8 cellular contexts compared by ENCODE assay signal in genomic region chr2:76599732-76600368, GRCh38.
A peak's percentile ranks its signal among the peaks of the same experiment; 100 is the strongest.
DNase-seq lines count a peak whose midpoint lies in the region; ATAC-seq and TF ChIP-seq lines count a peak whose summit lies in the region.

No MANE protein-coding gene starts in this region.

- no peak overlapping the region for H3K4me3 ChIP-seq in foreskin fibroblast (ENCODE audit: low read depth in 1 of 2, low read length in 2 of 2)
- no peak overlapping the region for H3K4me3 ChIP-seq in osteoblast (ENCODE audit: insufficient read depth, low read length)

- no peaks in the 10 kb centered on the region for H4K20me1 ChIP-seq in osteoblast (ENCODE audit: insufficient read depth, low read length)

- no peaks in the 10 kb centered on the region for H3K9me3 ChIP-seq in osteoblast (ENCODE audit: low read depth, low read length)

- intact Hi-C loops in activated CD4-positive, alpha-beta memory T cell treated with anti-CD3 and anti-CD28 coated beads for 36 hours (cut with micrococcal nuclease): loop anchor here (5.0 kb wide), 1 partner anchor 403 kb away; no protein-coding TSS in a partner anchor

- no peaks in the 10 kb centered on the region for H3K27me3 Mint-ChIP-seq in activated CD4-positive, alpha-beta memory T cell treated with anti-CD3 and anti-CD28 coated beads for 36 hours

- H3K9me3 Mint-ChIP-seq in activated CD4-positive, alpha-beta memory T cell treated with anti-CD3 and anti-CD28 coated beads for 36 hours: peaks cover 24% of the 10 kb centered on the region

- peak in 9 of 14 donors; percentile 1 to 42 (median 22) for DNase-seq in C1 segment of cervical spinal cord (lab: John Stamatoyannopoulos, UW)
- DNase-seq in NCI-H146 treated with DMSO at 0.1 percent for 48 hours (lab: John Stamatoyannopoulos, UW; ENCODE audit: unreplicated experiment): peak; percentile 84
- peak; percentile 76 for DNase-seq in SKM-1 treated with dmso at 0.1 percent for 144 hours (lab: John Stamatoyannopoulos, UW; ENCODE audit: unreplicated experiment)
- DNase-seq in foreskin fibroblast: peak in 1 of 2 donors; percentile 0
- DNase-seq in osteoblast (ENCODE audit: insufficient read length, low spot score, missing footprints): peak; percentile 52
- no peak for DNase-seq in activated CD4-positive, alpha-beta memory T cell treated with anti-CD3 and anti-CD28 coated beads for 36 hours

- CTCF ChIA-PET in activated CD4-positive, alpha-beta memory T cell treated with anti-CD3 and anti-CD28 coated beads for 36 hours (lab: Charles Lee): interaction anchor here (1.2 kb wide), 1 partner anchor 403 kb away, joined by 4 read pairs; no protein-coding TSS in a partner anchor

- POLR2A ChIA-PET in activated CD4-positive, alpha-beta memory T cell treated with anti-CD3 and anti-CD28 coated beads for 36 hours (lab: Charles Lee): no interaction called here

- H3K27ac ChIP-seq in osteoblast (ENCODE audit: low read depth, low read length): no peak overlapping the region

- H3K36me3 ChIP-seq in osteoblast (ENCODE audit: insufficient read depth, low read length): no peaks in the 10 kb centered on the region

- no peaks in the 10 kb centered on the region for H3K27me3 ChIP-seq in osteoblast (ENCODE audit: insufficient read depth, low read length)

- no peak overlapping the region for H3K27ac Mint-ChIP-seq in activated CD4-positive, alpha-beta memory T cell treated with anti-CD3 and anti-CD28 coated beads for 36 hours

- H2AFZ ChIP-seq in osteoblast (ENCODE audit: low read length): no peak overlapping the region

- TF ChIP-seq CTCF in foreskin fibroblast (IDR thresholded peaks at IDR 0.05; ENCODE audit: low read depth, low read length) (peak; percentile 30), osteoblast (IDR thresholded peaks at IDR 0.05; ENCODE audit: extremely low read depth, low read depth, low read length) (peak; percentile 49)

- peak; percentile 93 for ATAC-seq in GM18873 (IDR thresholded peaks at IDR 0.05; ENCODE audit: low FRiP score, unreplicated experiment)
- ATAC-seq in HG03039 (IDR thresholded peaks at IDR 0.05; ENCODE audit: unreplicated experiment): peak; percentile 97

- no peak overlapping the region for H3K4me3 Mint-ChIP-seq in activated CD4-positive, alpha-beta memory T cell treated with anti-CD3 and anti-CD28 coated beads for 36 hours

- H3K4me1 Mint-ChIP-seq in activated CD4-positive, alpha-beta memory T cell treated with anti-CD3 and anti-CD28 coated beads for 36 hours (ENCODE audit: low read depth): no peaks in the 10 kb centered on the region

- no peaks in the 10 kb centered on the region for H3K4me1 ChIP-seq in osteoblast (ENCODE audit: insufficient read depth, low read length)

- H3K36me3 Mint-ChIP-seq in activated CD4-positive, alpha-beta memory T cell treated with anti-CD3 and anti-CD28 coated beads for 36 hours: no peaks in the 10 kb centered on the region

- H3K4me2 ChIP-seq in osteoblast (ENCODE audit: insufficient read depth, low read length): no peak overlapping the region

- H3K79me2 ChIP-seq in osteoblast (ENCODE audit: insufficient read depth, low read length): no peaks in the 10 kb centered on the region
